9 cellular contexts compared by ENCODE assay signal in genomic region chrX:147803948-147804347, GRCh38.
DNase-seq lines count a peak whose midpoint lies in the region; ATAC-seq, FAIRE-seq and TF ChIP-seq lines count a peak whose summit lies in the region.
"Had no signal": no experiment of that assay in that cellular context is flagged by ENCODE, and none has a peak within 500 bp of the region (broad histone marks: within the 10 kb centered on the region; RNA-seq: fewer than 3 reads in every experiment).

No MANE protein-coding gene starts in this region.

- ATAC-seq in GM19395 (IDR thresholded peaks at IDR 0.05; ENCODE audit: unreplicated experiment) (peak; percentile 86), GM21367 (IDR thresholded peaks at IDR 0.05; ENCODE audit: unreplicated experiment) (no peak)
- peak; percentile 31 for ATAC-seq in stimulated activated effector memory CD8-positive, alpha-beta T cell treated with anti-CD3 and anti-CD28 coated beads, Interleukin-12 subunit alpha, Interleukin-12 subunit beta, amount 100 ng/mL, for 72 hours
- no peak for ATAC-seq in natural killer cell treated with Interleukin-12 subunit alpha and Interleukin-12 subunit beta and Interleukin-15 and Interleukin-18, amount 100 ng/mL, for 72 hours

- no peaks in the 10 kb centered on the region for H3K36me3 Mint-ChIP-seq in stimulated activated effector memory CD8-positive, alpha-beta T cell treated with anti-CD3 and anti-CD28 coated beads, Interleukin-12 subunit alpha, Interleukin-12 subunit beta, amount 100 ng/mL, for 72 hours
- no peaks in the 10 kb centered on the region for H3K36me3 Mint-ChIP-seq in natural killer cell treated with Interleukin-12 subunit alpha and Interleukin-12 subunit beta and Interleukin-15 and Interleukin-18, amount 100 ng/mL, for 72 hours
- H3K36me3 Mint-ChIP-seq: brain had no signal

- intact Hi-C loops in dorsolateral prefrontal cortex (cut with DNase I) = no loop called here

- H3K27me3 Mint-ChIP-seq in natural killer cell treated with Interleukin-12 subunit alpha and Interleukin-12 subunit beta and Interleukin-15 and Interleukin-18, amount 100 ng/mL, for 72 hours = peaks cover 0 to 4% of the 10 kb centered on the region in 2 donors

- H3K4me3 ChIP-seq in dorsolateral prefrontal cortex = no peak overlapping the region

- H3K27ac ChIP-seq in dorsolateral prefrontal cortex = no peak overlapping the region

- peaks cover 0 to 46% (median 9%) of the 10 kb centered on the region in 45 donors for H3K27me3 ChIP-seq in dorsolateral prefrontal cortex

- no peak overlapping the region for H3K4me3 Mint-ChIP-seq in stimulated activated effector memory CD8-positive, alpha-beta T cell treated with anti-CD3 and anti-CD28 coated beads, Interleukin-12 subunit alpha, Interleukin-12 subunit beta, amount 100 ng/mL, for 72 hours
- H3K4me3 Mint-ChIP-seq in natural killer cell treated with Interleukin-12 subunit alpha and Interleukin-12 subunit beta and Interleukin-15 and Interleukin-18, amount 100 ng/mL, for 72 hours = no peak overlapping the region
- H3K4me3 Mint-ChIP-seq: brain had no signal

- DNase-seq in D721Med (ENCODE audit: insufficient read length, low spot score) (no peak), NCI-H1105 treated with DMSO at 0.1 percent for 48 hours (lab: John Stamatoyannopoulos, UW) (peak; percentile 73), dorsolateral prefrontal cortex (no peak), HK-2 (ENCODE audit: unreplicated experiment) (no peak)
- DNase-seq in stimulated activated effector memory CD8-positive, alpha-beta T cell treated with anti-CD3 and anti-CD28 coated beads, Interleukin-12 subunit alpha, Interleukin-12 subunit beta, amount 100 ng/mL, for 72 hours (ENCODE audit: low spot score in 2 of 2) = no peak
- no peak for DNase-seq in natural killer cell treated with Interleukin-12 subunit alpha and Interleukin-12 subunit beta and Interleukin-15 and Interleukin-18, amount 100 ng/mL, for 72 hours (ENCODE audit: low spot score)

- peak; percentile 52 for TF ChIP-seq CTCF in D721Med (IDR thresholded peaks at IDR 0.05; ENCODE audit: insufficient read depth, missing control alignments)
- peak in 51 of 56 donors; percentile 8 to 67 (median 43) for TF ChIP-seq CTCF in dorsolateral prefrontal cortex (IDR thresholded peaks at IDR 0.05 in 54 of 56, conservative IDR thresholded peaks at IDR 0.05 in 2 of 56; ENCODE audit: low read depth in 1 of 56, partially characterized antibody in 56 of 56)

- H3K27ac Mint-ChIP-seq in stimulated activated effector memory CD8-positive, alpha-beta T cell treated with anti-CD3 and anti-CD28 coated beads, Interleukin-12 subunit alpha, Interleukin-12 subunit beta, amount 100 ng/mL, for 72 hours = peak overlapping the region; percentile 34
- no peak overlapping the region for H3K27ac Mint-ChIP-seq in natural killer cell treated with Interleukin-12 subunit alpha and Interleukin-12 subunit beta and Interleukin-15 and Interleukin-18, amount 100 ng/mL, for 72 hours

- H3K4me1 Mint-ChIP-seq in stimulated activated effector memory CD8-positive, alpha-beta T cell treated with anti-CD3 and anti-CD28 coated beads, Interleukin-12 subunit alpha, Interleukin-12 subunit beta, amount 100 ng/mL, for 72 hours = no peaks in the 10 kb centered on the region
- H3K4me1 Mint-ChIP-seq in natural killer cell treated with Interleukin-12 subunit alpha and Interleukin-12 subunit beta and Interleukin-15 and Interleukin-18, amount 100 ng/mL, for 72 hours (ENCODE audit: low read depth in 2 of 2) = no peaks in the 10 kb centered on the region
- H3K4me1 Mint-ChIP-seq: brain had no signal

- no peaks in the 10 kb centered on the region for H3K9me3 Mint-ChIP-seq in stimulated activated effector memory CD8-positive, alpha-beta T cell treated with anti-CD3 and anti-CD28 coated beads, Interleukin-12 subunit alpha, Interleukin-12 subunit beta, amount 100 ng/mL, for 72 hours
- H3K9me3 Mint-ChIP-seq in natural killer cell treated with Interleukin-12 subunit alpha and Interleukin-12 subunit beta and Interleukin-15 and Interleukin-18, amount 100 ng/mL, for 72 hours = peaks cover 3% of the 10 kb centered on the region

- peak; percentile 48 for FAIRE-seq in D721Med (lab: Jason Lieb, UNC)

Comparison
In these comparisons a context has a peak if more than half of its experiments do, and no peak if none do; other contexts are left out.
1. ATAC-seq: peak in GM19395 (single experiment) and stimulated activated effector memory CD8-positive, alpha-beta T cell treated with anti-CD3 and anti-CD28 coated beads, Interleukin-12 subunit alpha, Interleukin-12 subunit beta, amount 100 ng/mL, for 72 hours (single experiment); none in natural killer cell treated with Interleukin-12 subunit alpha and Interleukin-12 subunit beta and Interleukin-15 and Interleukin-18, amount 100 ng/mL, for 72 hours (0 of 2) and GM21367 (single experiment).